Comparison of ENCODE assay signal across 15 cellular contexts in the genomic region with DNA sequence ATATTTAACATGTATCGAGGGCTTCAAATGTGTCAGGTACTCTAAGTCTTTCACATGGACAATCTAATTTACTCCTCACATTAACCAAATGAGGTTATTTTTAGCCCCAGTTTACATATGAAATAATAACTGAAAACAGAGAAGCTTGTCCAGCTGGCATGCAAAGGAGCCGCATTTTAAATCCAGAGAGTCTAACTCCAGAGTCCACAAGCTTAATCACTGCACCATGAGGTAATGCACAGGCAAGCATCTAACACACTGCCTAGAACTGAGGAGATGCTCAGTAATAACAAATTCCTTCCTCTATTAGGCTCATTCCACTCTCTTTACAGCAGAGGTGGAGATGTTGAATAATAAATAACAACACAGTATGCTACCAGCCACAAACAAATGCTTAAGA.
DNase-seq lines count a peak whose midpoint lies in the region; ATAC-seq lines count a peak whose summit lies in the region.
"Had no signal": no experiment of that assay in that cellular context is flagged by ENCODE, and none has a peak within 500 bp of the region (broad histone marks: within the 10 kb centered on the region; RNA-seq: fewer than 3 reads in every experiment).

No MANE protein-coding gene starts in this region.

- H2AFZ ChIP-seq in Karpas-422 (ENCODE audit: low read length): no peak overlapping the region

- H3K4me3 Mint-ChIP-seq in activated T-cell treated with anti-CD3 and anti-CD28 coated beads, Interleukin-2, amount 50 U/mL, for 24 hours: no peak overlapping the region
- H3K4me3 Mint-ChIP-seq: CD14-positive monocyte; CD8-positive, alpha-beta memory T cell had no signal

- no peaks in the 10 kb centered on the region for H3K79me2 ChIP-seq in Karpas-422 (ENCODE audit: low read length)

- 22 to 25% methylated on average over 2 of the region's 2 CpGs for WGBS in aorta, 2 donors

- ATAC-seq in aorta (ENCODE audit: low FRiP score) (peak; percentile 62), HG02938 (IDR thresholded peaks at IDR 0.05; ENCODE audit: unreplicated experiment) (no peak), GM18907 (IDR thresholded peaks at IDR 0.05; ENCODE audit: unreplicated experiment) (no peak)
- ATAC-seq: A549, HCT116 had no signal

- no peak overlapping the region for H3K4me2 ChIP-seq in Karpas-422 (ENCODE audit: low read depth, low read length, poor library complexity, severe bottlenecking)
- H3K4me2 ChIP-seq: A549 had no signal

- H3K27ac ChIP-seq in Karpas-422 (ENCODE audit: low read length) (no peak overlapping the region), aorta (ENCODE audit: low read depth in 1 of 2, low read length in 2 of 2) (no peak overlapping the region)
- H3K27ac ChIP-seq: A549, HL-60 had no signal

- H3K9ac ChIP-seq in Karpas-422 (ENCODE audit: low read length): no peak overlapping the region

- H4K20me1 ChIP-seq in Karpas-422 (ENCODE audit: insufficient read depth, low read depth, low read length): no peaks in the 10 kb centered on the region

- no peak overlapping the region for H3K27ac Mint-ChIP-seq in activated T-cell treated with anti-CD3 and anti-CD28 coated beads, Interleukin-2, amount 50 U/mL, for 24 hours
- H3K27ac Mint-ChIP-seq: CD14-positive monocyte; CD8-positive, alpha-beta memory T cell had no signal

- H3K4me1 Mint-ChIP-seq in activated T-cell treated with anti-CD3 and anti-CD28 coated beads, Interleukin-2, amount 50 U/mL, for 24 hours (ENCODE audit: low read depth): no peaks in the 10 kb centered on the region
- H3K4me1 Mint-ChIP-seq: CD14-positive monocyte; CD8-positive, alpha-beta memory T cell had no signal

- no peaks in the 10 kb centered on the region for H3K27me3 ChIP-seq in Karpas-422 (ENCODE audit: low read length)
- H3K27me3 ChIP-seq in aorta (ENCODE audit: control insufficient read depth in 1 of 2, insufficient read depth in 2 of 2, low read length in 1 of 2): no peaks in the 10 kb centered on the region

- H3K4me3 ChIP-seq in Karpas-422 (ENCODE audit: low read length) (no peak overlapping the region), aorta (ENCODE audit: low read length in 2 of 2) (no peak overlapping the region)
- H3K4me3 ChIP-seq: A549 had no signal

- H3K9me2 ChIP-seq in Karpas-422 (replicated peaks; ENCODE audit: insufficient read depth, low read length): no peaks in the 10 kb centered on the region

- no peaks in the 10 kb centered on the region for H3K9me3 ChIP-seq in Karpas-422 (ENCODE audit: low read length)
- H3K9me3 ChIP-seq in aorta (ENCODE audit: control insufficient read depth, low read length): no peaks in the 10 kb centered on the region
- H3K9me3 ChIP-seq: A549, Caco-2 had no signal

- H3K36me3 ChIP-seq in Karpas-422 (ENCODE audit: insufficient read depth, low read length): no peaks in the 10 kb centered on the region
- H3K36me3 ChIP-seq in aorta (ENCODE audit: control insufficient read depth in 1 of 2, insufficient read depth in 2 of 2, low read length in 1 of 2): no peaks in the 10 kb centered on the region

- H3K9me3 Mint-ChIP-seq in activated T-cell treated with anti-CD3 and anti-CD28 coated beads, Interleukin-2, amount 50 U/mL, for 24 hours: peaks cover 4% of the 10 kb centered on the region

- H3K36me3 Mint-ChIP-seq in activated T-cell treated with anti-CD3 and anti-CD28 coated beads, Interleukin-2, amount 50 U/mL, for 24 hours (ENCODE audit: low read depth): no peaks in the 10 kb centered on the region
- H3K36me3 Mint-ChIP-seq: CD14-positive monocyte had no signal

- DNase-seq in Karpas-422 (peak; percentile 52), NCI-H526 treated with DMSO at 0.1 percent for 48 hours (lab: John Stamatoyannopoulos, UW) (peak; percentile 100), cerebellar nuclear complex (lab: John Stamatoyannopoulos, UW) (peak; percentile 17 to 65), aorta (no peak)
- no peak for DNase-seq in activated T-cell treated with anti-CD3 and anti-CD28 coated beads, Interleukin-2, amount 50 U/mL, for 24 hours
- DNase-seq: Caco-2; CD8-positive, alpha-beta memory T cell; DND-41; GF-D8 had no signal

- H3K4me1 ChIP-seq in Karpas-422 (ENCODE audit: low read length) (peaks cover 6% of the 10 kb centered on the region), aorta (ENCODE audit: control insufficient read depth in 1 of 2, insufficient read depth in 2 of 2, low read length in 2 of 2) (peaks cover 0 to 3% of the 10 kb centered on the region in 2 donors)
- H3K4me1 ChIP-seq: A549, Caco-2 had no signal

- intact Hi-C loops in aorta (cut with DNase I): no loop called here

- H3K27me3 Mint-ChIP-seq in activated T-cell treated with anti-CD3 and anti-CD28 coated beads, Interleukin-2, amount 50 U/mL, for 24 hours: no peaks in the 10 kb centered on the region
- H3K27me3 Mint-ChIP-seq: CD8-positive, alpha-beta memory T cell had no signal

Comparison
In these comparisons a context has a peak if more than half of its experiments do, and no peak if none do; other contexts are left out.
1. DNase-seq: peak in Karpas-422 (single experiment), NCI-H526 treated with DMSO at 0.1 percent for 48 hours (single experiment) and cerebellar nuclear complex (2 of 2); none in aorta (0 of 2) and activated T-cell treated with anti-CD3 and anti-CD28 coated beads, Interleukin-2, amount 50 U/mL, for 24 hours (single experiment).